ENCODE assay signal across 20 cellular contexts in genomic region chr2:42312106-42312505, GRCh38. TPM values are rescaled to one million over a fixed set of nuclear protein-coding genes. Genes with fewer than 3 reads are reported as not detected.
DNase-seq lines count a peak whose midpoint lies in the region; ATAC-seq and TF ChIP-seq lines count a peak whose summit lies in the region.
"Had no signal": no experiment of that assay in that cellular context is flagged by ENCODE, and none has a peak within 500 bp of the region (broad histone marks: within the 10 kb centered on the region; RNA-seq: fewer than 3 reads in every experiment).

No MANE protein-coding gene starts in this region.

- H3K9me3 ChIP-seq in T-helper 17 cell (ENCODE audit: control insufficient read depth, low read length, poor library complexity, severe bottlenecking) (no peaks in the 10 kb centered on the region), lower lobe of right lung (no peaks in the 10 kb centered on the region)
- H3K9me3 ChIP-seq in CD8-positive, alpha-beta T cell (ENCODE audit: low read length): no peaks in the 10 kb centered on the region
- H3K9me3 ChIP-seq: BLaER1 had no signal

- TF ChIP-seq CTCF in C4-2B (conservative IDR thresholded peaks at IDR 0.05) (no peak), lower lobe of right lung (IDR thresholded peaks at IDR 0.05) (no peak)
- no peak for TF ChIP-seq CTCF in CD8-positive, alpha-beta T cell (IDR thresholded peaks at IDR 0.05)

- CTCF ChIA-PET in CD8-positive, alpha-beta T cell (lab: Charles Lee): interaction anchor here (0.6 to 1.8 kb wide), 2 partner anchors 22 to 215 kb away, joined by 3 to 5 read pairs; no protein-coding TSS in a partner anchor

- H3K4me1 ChIP-seq in lower lobe of right lung: peaks cover 7% of the 10 kb centered on the region
- no peaks in the 10 kb centered on the region for H3K4me1 ChIP-seq in CD8-positive, alpha-beta T cell (ENCODE audit: insufficient read depth, low read length)
- H3K4me1 ChIP-seq: BLaER1 had no signal

- POLR2A ChIA-PET in CD8-positive, alpha-beta T cell (lab: Charles Lee): no interaction called here

- H3K4me3 Mint-ChIP-seq in T-helper 17 cell: no peak overlapping the region
- no peak overlapping the region for H3K4me3 Mint-ChIP-seq in CD8-positive, alpha-beta T cell
- H3K4me3 Mint-ChIP-seq: CD8-positive, alpha-beta memory T cell; HFFc6 had no signal

- intact Hi-C loops in lower lobe of right lung (cut with DNase I): no loop called here
- intact Hi-C loops in CD8-positive, alpha-beta T cell (cut with DNase I, micrococcal nuclease): no loop called here

- no peaks in the 10 kb centered on the region for H3K27me3 ChIP-seq in lower lobe of right lung (ENCODE audit: low read depth)
- no peaks in the 10 kb centered on the region for H3K27me3 ChIP-seq in CD8-positive, alpha-beta T cell (ENCODE audit: insufficient read depth, low read length)
- H3K27me3 ChIP-seq: BLaER1 had no signal

- H3K36me3 Mint-ChIP-seq in T-helper 17 cell (ENCODE audit: low read depth): peaks cover 8% of the 10 kb centered on the region
- peaks cover 62% of the 10 kb centered on the region for H3K36me3 Mint-ChIP-seq in CD8-positive, alpha-beta T cell

- H3K27ac ChIP-seq in C4-2B: peak overlapping the region; percentile 75
- H3K27ac ChIP-seq in lower lobe of right lung: no peak overlapping the region
- H3K27ac ChIP-seq in CD8-positive, alpha-beta T cell (ENCODE audit: low read depth, low read length): no peak overlapping the region
- H3K27ac ChIP-seq: BLaER1, KMS-11 had no signal

- H3K27ac Mint-ChIP-seq in T-helper 17 cell: peak overlapping the region; percentile 88
- H3K27ac Mint-ChIP-seq in CD8-positive, alpha-beta T cell: no peak overlapping the region
- H3K27ac Mint-ChIP-seq: HFFc6 had no signal

- peaks cover 35% of the 10 kb centered on the region for H3K36me3 ChIP-seq in lower lobe of right lung
- peaks cover 15% of the 10 kb centered on the region for H3K36me3 ChIP-seq in CD8-positive, alpha-beta T cell (ENCODE audit: insufficient read depth, low read length)

- H3K4me3 ChIP-seq in lower lobe of right lung: no peak overlapping the region
- H3K4me3 ChIP-seq in CD8-positive, alpha-beta T cell (ENCODE audit: low read depth, low read length): no peak overlapping the region
- H3K4me3 ChIP-seq: BLaER1 had no signal

- DNase-seq in HT-29 (ENCODE audit: low spot score): peak; percentile 35
- no peak for DNase-seq in T-helper 17 cell
- no peak for DNase-seq in lower lobe of right lung
- no peak for DNase-seq in NCI-H748 (lab: John Stamatoyannopoulos, UW; ENCODE audit: unreplicated experiment)
- DNase-seq in CD8-positive, alpha-beta T cell: no peak
- no peak for DNase-seq in NCI-H2171 (lab: John Stamatoyannopoulos, UW)
- no peak for DNase-seq in stimulated activated CD4-positive, alpha-beta T cell treated with anti-CD3 and anti-CD28 coated beads, Interleukin-4, amount 100 ng/mL, for 24 hours
- DNase-seq: CD8-positive, alpha-beta memory T cell; DND-41; H7; HFFc6; NCI-H1417 treated with DMSO at 0.1 percent for 48 hours; NCI-H187 treated with DMSO at 0.1 percent for 48 hours; NCI-H82; OCI-M1; SIG-M5 had no signal

- no peaks in the 10 kb centered on the region for H3K9me3 Mint-ChIP-seq in CD8-positive, alpha-beta T cell
- H3K9me3 Mint-ChIP-seq: CD8-positive, alpha-beta memory T cell; HFFc6 had no signal

- no peaks in the 10 kb centered on the region for H3K27me3 Mint-ChIP-seq in T-helper 17 cell
- no peaks in the 10 kb centered on the region for H3K27me3 Mint-ChIP-seq in CD8-positive, alpha-beta T cell (ENCODE audit: low read depth)
- H3K27me3 Mint-ChIP-seq: CD8-positive, alpha-beta memory T cell had no signal

- peaks cover 28% of the 10 kb centered on the region for H3K4me1 Mint-ChIP-seq in T-helper 17 cell
- H3K4me1 Mint-ChIP-seq in CD8-positive, alpha-beta T cell (ENCODE audit: low read depth): peaks cover 25% of the 10 kb centered on the region

- ATAC-seq in T-helper 17 cell (no peak), lower lobe of right lung (peak; percentile 30 to 59)
- no peak for ATAC-seq in CD8-positive, alpha-beta T cell
- ATAC-seq: SK-N-SH treated with all-trans-retinoic acid at 6 μM for 48 hours had no signal

RNA-seq across cellular contexts. Expression of gene COX7A2L, which starts 48.9 kb away (rescaled TPM):
- 89.7 and 93.1 TPM in 2 replicates for total RNA-seq in HT-29 (2014; rRNA removed; shearing (Covaris generic))
- total RNA-seq in T-helper 17 cell (10 to 100 TPM; 50.9 to 55.3 TPM), lower lobe of right lung (89.4 TPM)
- total RNA-seq in CD8-positive, alpha-beta T cell: 10 to 100 TPM; 56.9 to 60.8 TPM

Comparison
In these comparisons a context has a peak if more than half of its experiments do, and no peak if none do; other contexts are left out.
1. ATAC-seq: peak in lower lobe of right lung (2 of 2); none in T-helper 17 cell (single experiment) and CD8-positive, alpha-beta T cell (single experiment).